ENCODE assay signal across 8 cellular contexts in genomic region chr22:49917997-49918910, GRCh38. TPM values are rescaled to one million over a fixed set of nuclear protein-coding genes. Genes with fewer than 3 reads are reported as not detected.
DNase-seq lines count a peak whose midpoint lies in the region; ATAC-seq, FAIRE-seq and TF ChIP-seq lines count a peak whose summit lies in the region.

Gene ALG12 (minus strand): TSS chr22:49918438. CDS start chr22:49913765, 4,673 bp downstream.
Gene CRELD2 (plus strand): TSS chr22:49918634. CDS start chr22:49918770, 136 bp downstream.

- DNase-seq in DMS79 treated with DMSO at 0.1 percent for 48 hours (lab: John Stamatoyannopoulos, UW) (peak; percentile 63), RCC 7860 (ENCODE audit: low spot score) (peak; percentile 87), esophagus muscularis mucosa (ENCODE audit: extremely low spot score) (peak; percentile 100), myocyte (ENCODE audit: low read depth) (peak; percentile 97)
- DNase-seq in activated T-cell treated with anti-CD3 and anti-CD28 coated beads, Interleukin-2, amount 50 U/mL, for 72 hours, result peak; percentile 98
- DNase-seq in stimulated activated CD8-positive, alpha-beta memory T cell treated with anti-CD3 and anti-CD28 coated beads, Interleukin-7, amount 100 ng/mL, for 4 hours (ENCODE audit: low read depth in 2 of 2), result peak; percentile 94 to 96

- no peaks in the 10 kb centered on the region for H3K9me3 ChIP-seq in esophagus muscularis mucosa

- H3K79me2 ChIP-seq in KMS-11 (ENCODE audit: insufficient read depth, low read depth), result no peaks in the 10 kb centered on the region

- peak; percentile 27 for TF ChIP-seq POLR2A in esophagus muscularis mucosa (IDR thresholded peaks at IDR 0.05; ENCODE audit: low read depth)

- no peaks in the 10 kb centered on the region for H3K36me3 Mint-ChIP-seq in activated T-cell treated with anti-CD3 and anti-CD28 coated beads, Interleukin-2, amount 50 U/mL, for 72 hours (ENCODE audit: insufficient read depth in 2 of 2)

- H3K4me1 ChIP-seq in KMS-11 (ENCODE audit: low read depth, poor library complexity, severe bottlenecking) (peaks cover 5% of the 10 kb centered on the region), esophagus muscularis mucosa (peaks cover 15 to 47% (median 34%) of the 10 kb centered on the region in 4 donors)

- intact Hi-C loops in esophagus muscularis mucosa (cut with DNase I), result loop anchor here (2.0 to 5.0 kb wide), 3 partner anchors 65 to 151 kb away; partner anchors contain the start of gene ZBED4

- peak within 1 kb of the TSS; percentile 65 for H3K27ac ChIP-seq in KMS-11
- H3K27ac ChIP-seq in esophagus muscularis mucosa (replicated peaks in 1 of 4), result peak within 1 kb of the TSS; percentile 92 to 96 (median 95)

- peak within 1 kb of the TSS; percentile 57 for H3K4me2 ChIP-seq in KMS-11

- H3K9ac ChIP-seq in KMS-11, result peak within 1 kb of the TSS; percentile 79

- WGBS in esophagus muscularis mucosa, result 0% methylated on average over 11 of the region's 103 CpGs

- no peak for TF ChIP-seq EP300 in esophagus muscularis mucosa (IDR thresholded peaks at IDR 0.05)

- H3K36me3 ChIP-seq in KMS-11 (ENCODE audit: insufficient read depth) (no peaks in the 10 kb centered on the region), esophagus muscularis mucosa (peaks cover 19 to 38% (median 25%) of the 10 kb centered on the region in 4 donors)

- peak; percentile 85 for ATAC-seq in GM21737 (IDR thresholded peaks at IDR 0.05; ENCODE audit: unreplicated experiment)
- ATAC-seq in activated T-cell treated with anti-CD3 and anti-CD28 coated beads, Interleukin-2, amount 50 U/mL, for 72 hours (replicated peaks in 1 of 2), result peak; percentile 96

- no peaks in the 10 kb centered on the region for H3K9me3 Mint-ChIP-seq in activated T-cell treated with anti-CD3 and anti-CD28 coated beads, Interleukin-2, amount 50 U/mL, for 72 hours

- no peaks in the 10 kb centered on the region for H3K27me3 Mint-ChIP-seq in activated T-cell treated with anti-CD3 and anti-CD28 coated beads, Interleukin-2, amount 50 U/mL, for 72 hours (ENCODE audit: low read depth)

- H3K4me3 ChIP-seq in KMS-11 (IDR thresholded peaks at IDR 0.05; ENCODE audit: insufficient read depth, low read depth, low read length), result no peak within 1 kb of the TSS
- peak within 1 kb of the TSS; percentile 85 to 97 (median 88) for H3K4me3 ChIP-seq in esophagus muscularis mucosa

- peak within 1 kb of the TSS; percentile 64; the same call in 1 of the 2 replicates for H2AFZ ChIP-seq in KMS-11 (ENCODE audit: low read depth)

- peaks cover 24% of the 10 kb centered on the region for H3K4me1 Mint-ChIP-seq in activated T-cell treated with anti-CD3 and anti-CD28 coated beads, Interleukin-2, amount 50 U/mL, for 72 hours (ENCODE audit: low read depth)

- FAIRE-seq in RCC 7860 (lab: Jason Lieb, UNC), result no peak

- no peaks in the 10 kb centered on the region for H4K20me1 ChIP-seq in KMS-11 (ENCODE audit: insufficient read depth)

- no peaks in the 10 kb centered on the region for H3K27me3 ChIP-seq in KMS-11 (ENCODE audit: insufficient read depth, low read depth)
- H3K27me3 ChIP-seq in esophagus muscularis mucosa, result no peaks in the 10 kb centered on the region

- H3K27ac Mint-ChIP-seq in activated T-cell treated with anti-CD3 and anti-CD28 coated beads, Interleukin-2, amount 50 U/mL, for 72 hours, result peak within 1 kb of the TSS; percentile 85

- peak within 1 kb of the TSS; percentile 86 to 92 for H3K4me3 Mint-ChIP-seq in activated T-cell treated with anti-CD3 and anti-CD28 coated beads, Interleukin-2, amount 50 U/mL, for 72 hours

- TF ChIP-seq CTCF in KMS-11 (conservative IDR thresholded peaks at IDR 0.05; ENCODE audit: low read depth, low read length) (no peak), esophagus muscularis mucosa (IDR thresholded peaks at IDR 0.05) (peak in 1 of 3 experiments; percentile 2)

RNA-seq across cellular contexts. Expression of gene ALG12, which starts in this region (rescaled TPM):
- total RNA-seq in activated T-cell treated with anti-CD3 and anti-CD28 coated beads, Interleukin-2, amount 50 U/mL, for 72 hours, result 10 to 100 TPM; 11.7 to 13.6 TPM
- total RNA-seq in esophagus muscularis mucosa (10 to 100 TPM; 17.7 to 28.0 (median 23.8) TPM), myocyte (23.4 and 24.5 TPM in 2 replicates)
- 21.8 TPM for polyA plus RNA-seq in myocyte (2012)

RNA-seq across cellular contexts. Expression of gene CRELD2, which starts in this region (rescaled TPM):
- 10 to 100 TPM; 24.4 to 33.2 TPM for total RNA-seq in activated T-cell treated with anti-CD3 and anti-CD28 coated beads, Interleukin-2, amount 50 U/mL, for 72 hours
- total RNA-seq in esophagus muscularis mucosa, result 10 to 100 TPM; 32.0 to 38.2 (median 34.2) TPM
- 63.0 and 120 TPM in 2 replicates for total RNA-seq in myocyte
- 75.8 TPM for polyA plus RNA-seq in myocyte (2012)
